1 cellular context compared by ENCODE assay signal in the genomic region with DNA sequence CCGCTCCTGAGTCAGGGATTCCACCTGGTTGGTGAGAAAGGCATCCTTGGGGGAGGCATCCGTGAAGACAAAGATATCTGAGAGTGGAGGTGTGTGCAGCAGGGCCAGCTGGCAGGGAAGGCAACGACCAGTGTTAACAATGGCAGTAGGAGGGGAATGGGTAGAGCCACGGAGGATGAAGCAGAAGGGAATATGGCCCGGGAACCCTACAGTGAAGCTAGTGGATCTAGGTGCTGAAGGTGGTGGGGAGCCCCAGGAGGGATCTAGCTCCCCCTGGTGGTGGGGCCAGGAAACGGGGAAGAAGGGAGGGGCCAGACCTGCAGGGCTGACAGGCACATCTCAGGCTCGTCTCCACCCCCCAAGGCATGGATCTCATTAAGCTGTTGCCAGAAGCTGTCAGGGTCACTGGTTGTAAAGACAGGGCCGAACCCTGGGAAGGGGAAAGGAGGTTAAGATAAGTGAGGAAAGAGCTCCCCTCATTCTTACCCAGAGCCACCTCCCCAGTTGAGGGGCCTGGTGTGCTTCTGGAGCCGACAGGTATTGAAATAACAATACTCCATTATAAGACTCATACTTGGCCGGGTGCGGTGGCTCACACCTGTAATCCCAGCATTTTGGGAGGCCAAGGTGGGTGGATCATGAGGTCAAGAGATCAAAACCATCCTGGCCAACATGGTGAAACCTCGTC.
TF ChIP-seq lines count a peak whose summit lies in the region.

No MANE protein-coding gene starts in this region.

TF ChIP-seq in HEK293, 187 proteins besides CTCF, POLR2A, EP300 and RAD21 (continued from another document):
- TF ChIP-seq, protein P1, sequence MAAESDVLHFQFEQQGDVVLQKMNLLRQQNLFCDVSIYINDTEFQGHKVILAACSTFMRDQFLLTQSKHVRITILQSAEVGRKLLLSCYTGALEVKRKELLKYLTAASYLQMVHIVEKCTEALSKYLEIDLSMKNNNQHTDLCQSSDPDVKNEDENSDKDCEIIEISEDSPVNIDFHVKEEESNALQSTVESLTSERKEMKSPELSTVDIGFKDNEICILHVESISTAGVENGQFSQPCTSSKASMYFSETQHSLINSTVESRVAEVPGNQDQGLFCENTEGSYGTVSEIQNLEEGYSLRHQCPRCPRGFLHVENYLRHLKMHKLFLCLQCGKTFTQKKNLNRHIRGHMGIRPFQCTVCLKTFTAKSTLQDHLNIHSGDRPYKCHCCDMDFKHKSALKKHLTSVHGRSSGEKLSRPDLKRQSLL (tag by site-specific recombination; IDR thresholded peaks at IDR 0.05): no peak
- TF ChIP-seq, protein P2, sequence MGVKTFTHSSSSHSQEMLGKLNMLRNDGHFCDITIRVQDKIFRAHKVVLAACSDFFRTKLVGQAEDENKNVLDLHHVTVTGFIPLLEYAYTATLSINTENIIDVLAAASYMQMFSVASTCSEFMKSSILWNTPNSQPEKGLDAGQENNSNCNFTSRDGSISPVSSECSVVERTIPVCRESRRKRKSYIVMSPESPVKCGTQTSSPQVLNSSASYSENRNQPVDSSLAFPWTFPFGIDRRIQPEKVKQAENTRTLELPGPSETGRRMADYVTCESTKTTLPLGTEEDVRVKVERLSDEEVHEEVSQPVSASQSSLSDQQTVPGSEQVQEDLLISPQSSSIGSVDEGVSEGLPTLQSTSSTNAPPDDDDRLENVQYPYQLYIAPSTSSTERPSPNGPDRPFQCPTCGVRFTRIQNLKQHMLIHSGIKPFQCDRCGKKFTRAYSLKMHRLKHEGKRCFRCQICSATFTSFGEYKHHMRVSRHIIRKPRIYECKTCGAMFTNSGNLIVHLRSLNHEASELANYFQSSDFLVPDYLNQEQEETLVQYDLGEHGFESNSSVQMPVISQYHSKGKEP (tag by site-specific recombination; IDR thresholded peaks at IDR 0.05): no peak
- TF ChIP-seq SP7 (tag by site-specific recombination; IDR thresholded peaks at IDR 0.05): peak; percentile 51
- TF ChIP-seq, protein P3, sequence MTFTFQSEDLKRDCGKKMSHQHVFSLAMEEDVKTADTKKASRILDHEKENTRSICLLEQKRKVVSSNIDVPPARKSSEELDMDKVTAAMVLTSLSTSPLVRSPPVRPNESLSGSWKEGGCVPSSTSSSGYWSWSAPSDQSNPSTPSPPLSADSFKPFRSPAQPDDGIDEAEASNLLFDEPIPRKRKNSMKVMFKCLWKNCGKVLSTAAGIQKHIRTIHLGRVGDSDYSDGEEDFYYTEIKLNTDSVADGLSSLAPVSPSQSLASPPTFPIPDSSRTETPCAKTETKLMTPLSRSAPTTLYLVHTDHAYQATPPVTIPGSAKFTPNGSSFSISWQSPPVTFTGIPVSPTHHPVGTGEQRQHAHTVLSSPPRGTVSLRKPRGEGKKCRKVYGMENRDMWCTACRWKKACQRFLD (tag by site-specific recombination; IDR thresholded peaks at IDR 0.05): no peak
